ENCODE assay signal across 9 cellular contexts in genomic region chr7:43572516-43573049, GRCh38. TPM values are rescaled to one million over a fixed set of nuclear protein-coding genes. Genes with fewer than 3 reads are reported as not detected.
DNase-seq lines count a peak whose midpoint lies in the region; ATAC-seq, FAIRE-seq and TF ChIP-seq lines count a peak whose summit lies in the region.
"Had no signal": no experiment of that assay in that cellular context is flagged by ENCODE, and none has a peak within 500 bp of the region (broad histone marks: within the 10 kb centered on the region; RNA-seq: fewer than 3 reads in every experiment).

No MANE protein-coding gene starts in this region.

- no peak overlapping the region for H2AFZ ChIP-seq in astrocyte (ENCODE audit: low read depth, low read length)

- FAIRE-seq in astrocyte (lab: Jason Lieb, UNC), result peak; percentile 97

- H3K4me3 Mint-ChIP-seq in astrocyte (ENCODE audit: unreplicated experiment), result no peak overlapping the region

- TF ChIP-seq CTCF in NB4 (IDR thresholded peaks at IDR 0.05; ENCODE audit: low read depth, low read length), result no peak
- no peak for TF ChIP-seq CTCF in astrocyte (IDR thresholded peaks at IDR 0.05; ENCODE audit: insufficient read depth, low read depth, low read length)
- no peak for TF ChIP-seq CTCF in vagina (IDR thresholded peaks at IDR 0.05)

- no peaks in the 10 kb centered on the region for H3K9me3 Mint-ChIP-seq in astrocyte (ENCODE audit: unreplicated experiment)

- H3K36me3 ChIP-seq in astrocyte (ENCODE audit: insufficient read depth, low read length) (no peaks in the 10 kb centered on the region), vagina (no peaks in the 10 kb centered on the region)

- peaks cover 23% of the 10 kb centered on the region for H3K4me1 ChIP-seq in astrocyte (ENCODE audit: insufficient read depth, low read length)
- peaks cover 6% of the 10 kb centered on the region for H3K4me1 ChIP-seq in vagina

- no peaks in the 10 kb centered on the region for H4K20me1 ChIP-seq in astrocyte (ENCODE audit: insufficient read depth, low read length)

- no peak for TF ChIP-seq POLR2A in NB4 (IDR thresholded peaks at IDR 0.05; ENCODE audit: extremely low read depth, insufficient read length)
- no peak for TF ChIP-seq POLR2A in vagina (IDR thresholded peaks at IDR 0.05)

- H3K79me2 ChIP-seq in astrocyte (ENCODE audit: insufficient read depth, low read length), result no peaks in the 10 kb centered on the region

- H3K27ac Mint-ChIP-seq in astrocyte (ENCODE audit: unreplicated experiment), result peak overlapping the region; percentile 98

- H3K27ac ChIP-seq in astrocyte (ENCODE audit: low read depth, low read length), result peak overlapping the region; percentile 87
- H3K27ac ChIP-seq in vagina, result no peak overlapping the region
- H3K27ac ChIP-seq: 22Rv1 had no signal

- peaks cover 34% of the 10 kb centered on the region for H3K4me1 Mint-ChIP-seq in astrocyte (ENCODE audit: low read depth, unreplicated experiment)

- H3K9me3 ChIP-seq in astrocyte (ENCODE audit: insufficient read depth, low read depth, low read length) (no peaks in the 10 kb centered on the region), vagina (no peaks in the 10 kb centered on the region)

- H3K27me3 ChIP-seq in astrocyte (ENCODE audit: insufficient read depth, low read length) (no peaks in the 10 kb centered on the region), vagina (no peaks in the 10 kb centered on the region)

- peak overlapping the region; percentile 55 for H3K9ac ChIP-seq in astrocyte (ENCODE audit: low read length)

- H3K4me2 ChIP-seq in astrocyte (ENCODE audit: low read length), result peak overlapping the region; percentile 14

- intact Hi-C loops in vagina (cut with DNase I), result no loop called here

- ATAC-seq in left lobe of liver, result peak; percentile 53

- H3K27me3 Mint-ChIP-seq in astrocyte (ENCODE audit: low read depth, unreplicated experiment), result no peaks in the 10 kb centered on the region

- no peak overlapping the region for H3K4me3 ChIP-seq in NB4 (ENCODE audit: low read depth, low read length)
- H3K4me3 ChIP-seq in astrocyte (ENCODE audit: insufficient read depth, low read depth, low read length), result no peak overlapping the region
- H3K4me3 ChIP-seq in vagina, result no peak overlapping the region

- DNase-seq in DMS53 (lab: John Stamatoyannopoulos, UW), result peak; percentile 20
- no peak for DNase-seq in DMS53 treated with DMSO at 0.1 percent for 48 hours (lab: John Stamatoyannopoulos, UW; ENCODE audit: unreplicated experiment)
- peak; percentile 99 for DNase-seq in NB4 (ENCODE audit: low read depth)
- DNase-seq in astrocyte (ENCODE audit: low read depth), result peak; percentile 100
- no peak for DNase-seq in left lobe of liver (ENCODE audit: low spot score)
- DNase-seq in NCI-H2081 (lab: John Stamatoyannopoulos, UW), result no peak
- DNase-seq in COLO668 (lab: John Stamatoyannopoulos, UW; ENCODE audit: unreplicated experiment), result no peak
- DNase-seq in vagina (ENCODE audit: extremely low spot score in 2 of 2), result no peak

- no peaks in the 10 kb centered on the region for H3K36me3 Mint-ChIP-seq in astrocyte (ENCODE audit: low read depth, unreplicated experiment)

RNA-seq across cellular contexts. Expression of gene STK17A, which starts 10.3 kb away (rescaled TPM):
- total RNA-seq in astrocyte (38.4 and 39.1 TPM in 2 replicates), left lobe of liver (2.9 TPM), vagina (16.7 TPM)

Comparison
In these comparisons a context has a peak if more than half of its experiments do, and no peak if none do; other contexts are left out.
1. DNase-seq: peak in DMS53 (single experiment), NB4 (single experiment) and astrocyte (single experiment); none in DMS53 treated with DMSO at 0.1 percent for 48 hours (single experiment), left lobe of liver (single experiment), NCI-H2081 (0 of 2), COLO668 (single experiment) and vagina (0 of 2).